Comparison of ENCODE assay signal across 8 cellular contexts in the genomic region with DNA sequence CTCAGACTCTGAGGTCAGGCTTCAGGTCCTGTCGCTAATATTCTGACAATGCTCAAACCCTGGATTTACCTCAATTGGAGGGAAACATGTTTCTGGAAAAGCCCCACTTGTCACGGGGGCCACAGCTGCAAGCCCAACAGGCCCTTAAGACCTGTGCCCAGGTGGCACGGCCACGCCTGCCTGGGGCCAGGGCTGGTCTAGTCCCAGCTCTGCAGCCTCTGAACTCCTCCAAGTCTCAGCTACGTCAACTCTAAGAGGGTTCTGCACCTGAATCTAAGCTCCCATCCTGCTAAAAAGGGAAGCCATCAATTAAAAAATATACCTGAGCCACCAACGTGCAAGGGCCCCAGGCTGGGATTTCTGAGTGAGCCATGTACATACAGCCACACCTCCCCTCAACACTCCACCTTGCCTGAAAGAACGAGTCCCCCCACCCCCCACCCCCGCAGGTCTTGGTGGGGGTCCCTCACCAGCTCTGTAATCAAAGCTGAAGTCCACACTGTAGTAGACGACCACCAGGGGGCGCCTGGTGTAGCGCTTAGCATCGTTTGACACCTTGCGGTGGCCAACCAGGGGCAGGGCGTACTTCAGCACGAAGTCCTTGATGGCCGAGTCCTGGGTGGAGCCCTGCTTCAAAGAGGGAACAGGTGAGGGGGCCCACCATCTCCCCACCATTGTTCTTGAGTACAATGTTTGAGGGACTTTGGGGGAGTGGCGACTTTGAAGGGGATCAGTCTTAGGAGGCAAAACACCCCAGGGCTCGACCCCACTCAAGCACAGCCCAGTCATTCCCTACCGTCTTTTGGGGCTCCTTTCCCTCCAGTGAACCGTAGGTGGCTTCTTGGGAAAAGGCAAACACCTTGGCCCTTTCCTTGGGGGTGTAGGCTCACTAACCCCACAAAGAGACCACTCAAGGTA. TPM values are rescaled to one million over a fixed set of nuclear protein-coding genes. Genes with fewer than 3 reads are reported as not detected.
A peak's percentile ranks its signal among the peaks of the same experiment; 100 is the strongest.
DNase-seq lines count a peak whose midpoint lies in the region; ATAC-seq, FAIRE-seq and TF ChIP-seq lines count a peak whose summit lies in the region.

No MANE protein-coding gene starts in this region.

- TF ChIP-seq CTCF in D721Med (IDR thresholded peaks at IDR 0.05; ENCODE audit: insufficient read depth, missing control alignments) (peak; percentile 59), MM.1S (IDR thresholded peaks at IDR 0.05; ENCODE audit: low read length) (peak; percentile 93), WI38 (IDR thresholded peaks at IDR 0.05; ENCODE audit: low read depth, low read length) (peak; percentile 72), brain microvascular endothelial cell (IDR thresholded peaks at IDR 0.05; ENCODE audit: low read depth, low read length, missing control alignments) (peak; percentile 86), kidney (IDR thresholded peaks at IDR 0.05; ENCODE audit: borderline replicate concordance, extremely low read depth, insufficient read depth) (peak; percentile 82)

- in situ Hi-C loops in brain microvascular endothelial cell (cut with HindIII; ENCODE audit: low pct_ligation_motif_present, low sequenced_read_pairs), result no loop called here

- peaks cover 21% of the 10 kb centered on the region; the same call in 1 of the 2 replicates for H3K36me3 ChIP-seq in MM.1S (replicated peaks; ENCODE audit: insufficient read depth, low read length)
- H3K36me3 ChIP-seq in brain microvascular endothelial cell (replicated peaks), result peaks cover 79% of the 10 kb centered on the region
- peaks cover 22 to 32% of the 10 kb centered on the region in 2 donors for H3K36me3 ChIP-seq in kidney (ENCODE audit: control insufficient read depth in 1 of 2, insufficient read depth in 2 of 2, low read length in 2 of 2)

- H3K27me3 ChIP-seq in MM.1S (replicated peaks; ENCODE audit: insufficient read depth, low read length) (no peaks in the 10 kb centered on the region), brain microvascular endothelial cell (replicated peaks) (no peaks in the 10 kb centered on the region)

- H3F3A ChIP-seq in MM.1S (ENCODE audit: insufficient read depth, low read length), result no peaks in the 10 kb centered on the region; the same call in 1 of the 2 replicates

- H3K9ac ChIP-seq in MM.1S (ENCODE audit: low read length) (no peak overlapping the region), kidney (ENCODE audit: low read length in 2 of 2) (no peak overlapping the region)

- no peaks in the 10 kb centered on the region for H3K9me3 ChIP-seq in MM.1S (replicated peaks; ENCODE audit: insufficient read depth, low read length)
- no peaks in the 10 kb centered on the region for H3K9me3 ChIP-seq in kidney (ENCODE audit: control insufficient read depth in 1 of 2, low read length in 2 of 2)

- no peak overlapping the region for H2AFZ ChIP-seq in MM.1S (ENCODE audit: low read length)

- ATAC-seq in GM21576 (IDR thresholded peaks at IDR 0.05; ENCODE audit: unreplicated experiment), result peak; percentile 76
- no peak for ATAC-seq in HG03097 (IDR thresholded peaks at IDR 0.05; ENCODE audit: low FRiP score, unreplicated experiment)

- FAIRE-seq in D721Med (lab: Jason Lieb, UNC), result no peak
- no peak for FAIRE-seq in kidney (lab: Jason Lieb, UNC)

- H4K20me1 ChIP-seq in MM.1S (ENCODE audit: insufficient read depth, low read length), result no peaks in the 10 kb centered on the region

- H3K4me1 ChIP-seq in MM.1S (ENCODE audit: low read length) (no peaks in the 10 kb centered on the region), kidney (ENCODE audit: control insufficient read depth in 1 of 2, insufficient read depth in 1 of 2, low read depth in 1 of 2, low read length in 2 of 2) (no peaks in the 10 kb centered on the region)

- H3K79me2 ChIP-seq in MM.1S (ENCODE audit: low read length), result peaks cover 4% of the 10 kb centered on the region; the same call in 1 of the 2 replicates

- no peaks in the 10 kb centered on the region for H3K9me2 ChIP-seq in MM.1S (replicated peaks; ENCODE audit: insufficient read depth, low read length)

- peak; percentile 65 for DNase-seq in D721Med (ENCODE audit: insufficient read length, low spot score)
- DNase-seq in MM.1S, result peak; percentile 66
- peak; percentile 60 for DNase-seq in brain microvascular endothelial cell
- DNase-seq in kidney, result peak; percentile 91
- peak; percentile 76 for DNase-seq in stimulated activated CD4-positive, alpha-beta T cell treated with anti-CD3 and anti-CD28 coated beads, Interleukin-2, amount 100 ng/mL, for 4 hours (ENCODE audit: low read depth)

- H3K27ac ChIP-seq in MM.1S (ENCODE audit: low read length), result no peak overlapping the region
- no peak overlapping the region for H3K27ac ChIP-seq in brain microvascular endothelial cell
- H3K27ac ChIP-seq in kidney (ENCODE audit: low read depth in 2 of 2, low read length in 2 of 2), result no peak overlapping the region

- no peak overlapping the region for H3K4me3 ChIP-seq in MM.1S (ENCODE audit: low read length)
- no peak overlapping the region for H3K4me3 ChIP-seq in WI38 (ENCODE audit: low read depth, low read length)
- H3K4me3 ChIP-seq in brain microvascular endothelial cell (ENCODE audit: low read depth, low read length), result no peak overlapping the region
- no peak overlapping the region for H3K4me3 ChIP-seq in kidney (ENCODE audit: low read length in 2 of 2)

- no peak overlapping the region for H3K4me2 ChIP-seq in MM.1S (ENCODE audit: low read depth, low read length)

- intact Hi-C loops in kidney (cut with DNase I), result no loop called here

RNA-seq across cellular contexts. Expression of a gene that starts 22.6 kb away (rescaled TPM):
- total RNA-seq in kidney, result 159 TPM
- 69.9 TPM for polyA plus RNA-seq in kidney (ENCODE audit: insufficient read depth, low read depth, low replicate concordance)
